ENCODE assay signal across 14 cellular contexts in the genomic region with DNA sequence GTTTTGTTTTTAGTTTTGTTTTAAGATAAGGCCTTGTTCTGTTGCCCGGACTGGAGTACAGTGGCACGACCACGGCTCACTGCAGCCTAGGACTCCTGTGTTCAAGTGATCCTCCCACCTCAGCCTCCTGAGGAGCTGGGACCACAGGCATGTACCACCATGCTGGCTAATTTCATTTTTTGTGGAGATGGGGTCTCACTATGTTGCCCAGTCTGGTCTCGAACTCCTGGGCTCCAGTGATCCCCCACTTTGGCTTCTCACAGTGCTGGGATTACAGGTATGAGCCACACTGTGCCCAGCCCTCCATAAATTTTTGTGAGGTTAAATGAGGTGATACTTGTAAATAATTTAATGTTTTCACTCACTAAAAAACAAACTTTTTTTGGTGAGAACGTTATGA.
"Had no signal": no experiment of that assay in that cellular context is flagged by ENCODE, and none has a peak within 500 bp of the region (broad histone marks: within the 10 kb centered on the region; RNA-seq: fewer than 3 reads in every experiment).

No MANE protein-coding gene starts in this region.

- H3K4me3 ChIP-seq: cardiac muscle cell, heart left ventricle, stomach, thoracic aorta, vagina had no signal

- H3K36me3 ChIP-seq: cardiac muscle cell, heart left ventricle, stomach, thoracic aorta, vagina had no signal

- ATAC-seq: foreskin keratinocyte, heart left ventricle had no signal

- H3K9me3 ChIP-seq: heart left ventricle, stomach, thoracic aorta, vagina had no signal

- H3K27me3 ChIP-seq: cardiac muscle cell, foreskin keratinocyte, heart left ventricle, stomach, vagina had no signal

- DNase-seq: activated CD4-positive, alpha-beta T cell treated with anti-CD3 and anti-CD28 coated beads, Interleukin-2, amount 50 U/mL, for 4 hours; activated gamma-delta T cell treated with Interleukin-2 at 50 U/mL for 16 hours; activated T-cell treated with anti-CD3 and anti-CD28 coated beads, Interleukin-2, amount 50 U/mL, for 1 hour; foreskin keratinocyte; heart left ventricle; mesenchymal stem cell; stimulated activated CD4-positive, alpha-beta T cell treated with anti-CD3 and anti-CD28 coated beads, Interleukin-15, amount 100 ng/mL, for 24 hours; stomach; T-helper 2 cell had no signal

- FAIRE-seq: islet of Langerhans, TTC549 had no signal

- H3K27ac ChIP-seq: foreskin keratinocyte, stomach, thoracic aorta, vagina had no signal
